9 cellular contexts compared by ENCODE assay signal in genomic region chr4:71270901-71271300, GRCh38.
DNase-seq lines count a peak whose midpoint lies in the region; ATAC-seq and TF ChIP-seq lines count a peak whose summit lies in the region.
"Had no signal": no experiment of that assay in that cellular context is flagged by ENCODE, and none has a peak within 500 bp of the region (broad histone marks: within the 10 kb centered on the region; RNA-seq: fewer than 3 reads in every experiment).

No MANE protein-coding gene starts in this region.

- no peaks in the 10 kb centered on the region for H3K27me3 ChIP-seq in heart right ventricle

- peak in 6 of 9 donors; percentile 21 to 47 (median 36) for TF ChIP-seq CTCF in heart right ventricle (IDR thresholded peaks at IDR 0.05)

- no peaks in the 10 kb centered on the region for H3K9me3 ChIP-seq in heart right ventricle

- WGBS in heart right ventricle, 2 donors = 27 to 32% methylated on average over 1 of the region's 1 CpG

- ATAC-seq in heart right ventricle (peak in 2 of 8 donors; percentile 48 to 55), Right ventricle myocardium inferior (no peak), HG02678 (IDR thresholded peaks at IDR 0.05; ENCODE audit: unreplicated experiment) (peak; percentile 43), GM21515 (IDR thresholded peaks at IDR 0.05; ENCODE audit: unreplicated experiment) (no peak)

- intact Hi-C loops in heart right ventricle (cut with DNase I) (no loop called here), Right ventricle myocardium inferior (cut with DNase I) (no loop called here)

- no peaks in the 10 kb centered on the region for H3K36me3 ChIP-seq in heart right ventricle

- no peak overlapping the region for H3K27ac ChIP-seq in heart right ventricle
- H3K27ac ChIP-seq: HL-60 had no signal

- H3K4me1 ChIP-seq in heart right ventricle = peaks cover 0 to 47% (median 27%) of the 10 kb centered on the region in 9 donors

- H3K4me3 ChIP-seq in heart right ventricle = no peak overlapping the region

- DNase-seq in heart right ventricle = no peak
- DNase-seq in Right ventricle myocardium inferior (ENCODE audit: missing footprints) = no peak
- DNase-seq in SHP77 treated with DMSO at 0.1 percent for 48 hours (lab: John Stamatoyannopoulos, UW) = peak; percentile 35
- peak; percentile 33 for DNase-seq in iPS-NIHi7 (ENCODE audit: extremely low spot score)
- DNase-seq in NCI-H1436 treated with DMSO at 0.1 percent for 48 hours (lab: John Stamatoyannopoulos, UW) = no peak
- DNase-seq in activated naive CD4-positive, alpha-beta T cell (lab: John Stamatoyannopoulos, UW) = no peak

Comparison
In these comparisons a context has a peak if more than half of its experiments do, and no peak if none do; other contexts are left out.
1. DNase-seq: peak in SHP77 treated with DMSO at 0.1 percent for 48 hours (single experiment) and iPS-NIHi7 (single experiment); none in heart right ventricle (0 of 2), Right ventricle myocardium inferior (single experiment), NCI-H1436 treated with DMSO at 0.1 percent for 48 hours (single experiment) and activated naive CD4-positive, alpha-beta T cell (0 of 4).